Comparison of ENCODE assay signal across 10 cellular contexts in genomic region chr19:46492841-46493235, GRCh38. TPM values are rescaled to one million over a fixed set of nuclear protein-coding genes. Genes with fewer than 3 reads are reported as not detected.
DNase-seq lines count a peak whose midpoint lies in the region; ATAC-seq, FAIRE-seq and TF ChIP-seq lines count a peak whose summit lies in the region.
"Had no signal": no experiment of that assay in that cellular context is flagged by ENCODE, and none has a peak within 500 bp of the region (broad histone marks: within the 10 kb centered on the region; RNA-seq: fewer than 3 reads in every experiment).

No MANE protein-coding gene starts in this region.

- no peak for FAIRE-seq in small intestine (lab: Jason Lieb, UNC)

- H3K27ac ChIP-seq in GM23248 (no peak overlapping the region), iPS DF 6.9 (ENCODE audit: low read length) (no peak overlapping the region), skin epidermis (peak overlapping the region; percentile 15 to 91 (median 79)), small intestine (ENCODE audit: low read depth in 1 of 2, low read length in 1 of 2) (no peak overlapping the region)

- peak; percentile 32 to 48 for ATAC-seq in activated T-cell treated with anti-CD3 and anti-CD28 coated beads, Interleukin-2, amount 50 U/mL, for 72 hours (replicated peaks in 1 of 2)

- H3K4me1 Mint-ChIP-seq in activated T-cell treated with anti-CD3 and anti-CD28 coated beads, Interleukin-2, amount 50 U/mL, for 72 hours (ENCODE audit: low read depth): peaks cover 22% of the 10 kb centered on the region
- H3K4me1 Mint-ChIP-seq in Calu3 (ENCODE audit: low read depth, unreplicated experiment): peaks cover 10% of the 10 kb centered on the region

- intact Hi-C loops in Calu3 (cut with micrococcal nuclease; ENCODE audit: unreplicated experiment): no loop called here

- peak overlapping the region; percentile 64 for H3K9ac ChIP-seq in GM23248

- H3K9me3 ChIP-seq in GM23248 (ENCODE audit: low read depth) (no peaks in the 10 kb centered on the region), iPS DF 6.9 (ENCODE audit: control insufficient read depth, insufficient read depth, low read length) (no peaks in the 10 kb centered on the region), small intestine (ENCODE audit: control insufficient read depth, low read depth) (no peaks in the 10 kb centered on the region)

- H3K27me3 ChIP-seq in GM23248 (replicated peaks; ENCODE audit: insufficient read depth) (no peaks in the 10 kb centered on the region; the same call in 1 of the 2 replicates), iPS DF 6.9 (ENCODE audit: control insufficient read depth, insufficient read depth, low read length) (peaks cover 17% of the 10 kb centered on the region; the same call in 1 of the 2 replicates), small intestine (ENCODE audit: control insufficient read depth in 2 of 2, insufficient read depth in 2 of 2, low read length in 2 of 2) (peaks cover 17 to 37% of the 10 kb centered on the region in 2 donors)

- no peak overlapping the region for H3K4me2 ChIP-seq in GM23248 (ENCODE audit: unreplicated experiment)

- DNase-seq in GM23248 (no peak), iPS DF 6.9 (ENCODE audit: low read depth, low spot score) (no peak), GM10266 (ENCODE audit: extremely low spot score) (no peak), small intestine (no peak), Calu3 (no peak), SKM-1 treated with dmso at 0.1 percent for 144 hours (lab: John Stamatoyannopoulos, UW; ENCODE audit: unreplicated experiment) (no peak)
- DNase-seq in activated T-cell treated with anti-CD3 and anti-CD28 coated beads, Interleukin-2, amount 50 U/mL, for 72 hours: no peak
- DNase-seq: activated CD8-positive, alpha-beta memory T cell treated with anti-CD3 and anti-CD28 coated beads for 24 hours; foreskin melanocyte had no signal

- H3K27me3 Mint-ChIP-seq in activated T-cell treated with anti-CD3 and anti-CD28 coated beads, Interleukin-2, amount 50 U/mL, for 72 hours (ENCODE audit: low read depth): peaks cover 72% of the 10 kb centered on the region
- peaks cover 72% of the 10 kb centered on the region for H3K27me3 Mint-ChIP-seq in Calu3 (ENCODE audit: unreplicated experiment)

- H3K4me3 Mint-ChIP-seq in activated T-cell treated with anti-CD3 and anti-CD28 coated beads, Interleukin-2, amount 50 U/mL, for 72 hours: peak overlapping the region; percentile 71
- no peak overlapping the region for H3K4me3 Mint-ChIP-seq in Calu3 (ENCODE audit: low read depth, unreplicated experiment)

- CTCF ChIA-PET in Calu3 (lab: Charles Lee): interaction anchor here (1.1 kb wide), 1 partner anchor 97 kb away, joined by 4 read pairs; no protein-coding TSS in a partner anchor

- no peaks in the 10 kb centered on the region for H4K20me1 ChIP-seq in GM23248 (ENCODE audit: insufficient read depth)

- 38 to 42% methylated on average over 15 to 17 of the region's 17 CpGs for WGBS in GM23248 (ENCODE audit: low coverage in 1 of 2, low lambda C conversion rate in 2 of 2, missing lambda C conversion rate in 2 of 2), 2 experiments
- WGBS in iPS DF 6.9 (ENCODE audit: insufficient coverage, insufficient read length): no CpG with 5 or more reads among the region's 17 CpGs
- WGBS in small intestine, 3 donors: 10 to 22% (median 21%) methylated on average over 17 of the region's 17 CpGs

- no peaks in the 10 kb centered on the region for H3K4me1 ChIP-seq in GM23248 (ENCODE audit: insufficient read depth)
- peaks cover 1% of the 10 kb centered on the region for H3K4me1 ChIP-seq in iPS DF 6.9 (ENCODE audit: control insufficient read depth, insufficient read depth, low read length)
- no peaks in the 10 kb centered on the region for H3K4me1 ChIP-seq in small intestine (ENCODE audit: control insufficient read depth in 2 of 2, insufficient read depth in 1 of 2, low read depth in 1 of 2, low read length in 1 of 2)

- in situ Hi-C loops in GM23248 (cut with MboI): no loop called here

- no peaks in the 10 kb centered on the region for H3F3A ChIP-seq in GM23248 (ENCODE audit: insufficient read depth)

- no peak overlapping the region for H3K27ac Mint-ChIP-seq in activated T-cell treated with anti-CD3 and anti-CD28 coated beads, Interleukin-2, amount 50 U/mL, for 72 hours
- no peak overlapping the region for H3K27ac Mint-ChIP-seq in Calu3 (ENCODE audit: unreplicated experiment)

- no TSS peak for BruUV-seq in Calu3 (replicated peaks; lab: Mats Ljungman, UMichigan)

- no peaks in the 10 kb centered on the region for H3K9me3 Mint-ChIP-seq in activated T-cell treated with anti-CD3 and anti-CD28 coated beads, Interleukin-2, amount 50 U/mL, for 72 hours
- H3K9me3 Mint-ChIP-seq in Calu3 (ENCODE audit: low read depth, unreplicated experiment): no peaks in the 10 kb centered on the region

- TF ChIP-seq CTCF in GM10266 (IDR thresholded peaks at IDR 0.05; ENCODE audit: control insufficient read depth, insufficient read depth, low read depth, missing control alignments) (no peak), Calu3 (IDR thresholded peaks at IDR 0.05; ENCODE audit: unreplicated experiment) (no peak)

- 0 out of 2 replicates have a peak overlapping the region, but pooled peaks have one; percentile 31 for H3K4me3 ChIP-seq in GM23248
- peak overlapping the region; percentile 29; the same call in 1 of the 2 replicates for H3K4me3 ChIP-seq in iPS DF 6.9 (ENCODE audit: low read length)
- H3K4me3 ChIP-seq in skin epidermis: peak overlapping the region; percentile 23 to 43 (median 29)
- no peak overlapping the region for H3K4me3 ChIP-seq in small intestine (ENCODE audit: low read depth in 1 of 2, low read length in 2 of 2)

- peak overlapping the region; percentile 76 for H2AFZ ChIP-seq in GM23248

- H3K79me2 ChIP-seq in GM23248 (ENCODE audit: insufficient read depth): no peaks in the 10 kb centered on the region

- H3K9me2 ChIP-seq in GM23248 (ENCODE audit: insufficient read depth): no peaks in the 10 kb centered on the region

- no peaks in the 10 kb centered on the region for H3K36me3 Mint-ChIP-seq in activated T-cell treated with anti-CD3 and anti-CD28 coated beads, Interleukin-2, amount 50 U/mL, for 72 hours (ENCODE audit: insufficient read depth in 2 of 2)
- H3K36me3 Mint-ChIP-seq in Calu3 (ENCODE audit: insufficient read depth, unreplicated experiment): peaks cover 4% of the 10 kb centered on the region

- H3K36me3 ChIP-seq in GM23248 (ENCODE audit: low read depth) (no peaks in the 10 kb centered on the region), iPS DF 6.9 (ENCODE audit: control insufficient read depth, insufficient read depth, low read length) (no peaks in the 10 kb centered on the region), small intestine (ENCODE audit: control insufficient read depth in 2 of 2, insufficient read depth in 2 of 2, low read length in 2 of 2) (no peaks in the 10 kb centered on the region)

RNA-seq across cellular contexts. Expression of gene PNMA8B, which starts 2.8 kb away (rescaled TPM):
- total RNA-seq in GM23248 (2014; rRNA removed; shearing (Covaris generic)): 0.25 and 0.65 TPM in 2 replicates
- polyA plus RNA-seq in GM23248 (2016; fragmentation: Nextera tagmentation; extraction: Ambion mirVana) (0.13 and 0.20 TPM in 2 replicates), small intestine (1 to 10 TPM in 1 of 3 donors, not detected in 2; 1.3 TPM)
- under 1 TPM; 0.05 to 0.12 TPM for total RNA-seq in activated T-cell treated with anti-CD3 and anti-CD28 coated beads, Interleukin-2, amount 50 U/mL, for 72 hours
- not detected in 2 replicates for total RNA-seq in Calu3 (2022)

RNA-seq across cellular contexts. Expression of gene PNMA8A, which starts 21.5 kb away (rescaled TPM):
- total RNA-seq in GM23248 (2014; rRNA removed; shearing (Covaris generic)): 0.76 and 0.89 TPM in 2 replicates
- 0.26 and 0.56 TPM in 2 replicates for polyA plus RNA-seq in GM23248 (2016; fragmentation: Nextera tagmentation; extraction: Ambion mirVana)
- total RNA-seq in activated T-cell treated with anti-CD3 and anti-CD28 coated beads, Interleukin-2, amount 50 U/mL, for 72 hours: 1 to 10 TPM in 1 of 2 donors, not detected in 1; 1.9 TPM
- polyA plus RNA-seq in small intestine: 1 to 10 TPM in 1 of 3 donors, under 1 TPM in 1, not detected in 1; 0.27 to 2.9 TPM
- total RNA-seq in Calu3 (2022): 0.49 and 0.61 TPM in 2 replicates

Comparison
In these comparisons a context has a peak if more than half of its experiments do, and no peak if none do; other contexts are left out.
1. H3K27ac ChIP-seq: peak in skin epidermis (21 of 21); none in GM23248 (single experiment), iPS DF 6.9 (single experiment) and small intestine (0 of 2).
2. H3K4me3 ChIP-seq: peak in GM23248 (single experiment), iPS DF 6.9 (single experiment) and skin epidermis (7 of 7); none in small intestine (0 of 2).